ENCODE assay signal across 26 cellular contexts in genomic region chr7:75536940-75537538, GRCh38. TPM values are rescaled to one million over a fixed set of nuclear protein-coding genes. Genes with fewer than 3 reads are reported as not detected.
"Had no signal": no experiment of that assay in that cellular context is flagged by ENCODE, and none has a peak within 500 bp of the region (broad histone marks: within the 10 kb centered on the region; RNA-seq: fewer than 3 reads in every experiment).

No MANE protein-coding gene starts in this region.

- H3K4me1 ChIP-seq: ascending aorta, left ventricle myocardium inferior, right lobe of liver, testis had no signal

- H3K27me3 ChIP-seq: ascending aorta, brain microvascular endothelial cell, right lobe of liver, testis had no signal

- H3K9me3 ChIP-seq: ascending aorta, left ventricle myocardium inferior, right lobe of liver, testis had no signal

- ATAC-seq: activated naive CD4-positive, alpha-beta T cell treated with anti-CD3 and anti-CD28 coated beads, Interleukin-2, amount 50 U/mL, for 72 hours; natural killer cell; right lobe of liver; stimulated activated naive B cell treated with anti-CD40 and anti-IgM and Interleukin-4, amounts not matched to agents 10 μg/mL and 1 μg/mL and 100 μg/mL, for 72 hours had no signal

- H3K9me3 Mint-ChIP-seq: activated naive CD4-positive, alpha-beta T cell treated with anti-CD3 and anti-CD28 coated beads, Interleukin-2, amount 50 U/mL, for 72 hours; natural killer cell; stimulated activated naive B cell treated with anti-CD40 and anti-IgM and Interleukin-4, amounts not matched to agents 10 μg/mL and 1 μg/mL and 100 μg/mL, for 72 hours had no signal

- H3K27ac Mint-ChIP-seq: activated naive CD4-positive, alpha-beta T cell treated with anti-CD3 and anti-CD28 coated beads, Interleukin-2, amount 50 U/mL, for 72 hours; natural killer cell; stimulated activated naive B cell treated with anti-CD40 and anti-IgM and Interleukin-4, amounts not matched to agents 10 μg/mL and 1 μg/mL and 100 μg/mL, for 72 hours had no signal

- H3K36me3 Mint-ChIP-seq: activated naive CD4-positive, alpha-beta T cell treated with anti-CD3 and anti-CD28 coated beads, Interleukin-2, amount 50 U/mL, for 72 hours; natural killer cell had no signal

- DNase-seq: activated CD4-positive, alpha-beta T cell treated with anti-CD3 and anti-CD28 coated beads for 1 hour; activated CD4-positive, alpha-beta T cell treated with anti-CD3 and anti-CD28 coated beads, Interleukin-2, amount 50 U/mL, for 1 hour; brain microvascular endothelial cell; caudate nucleus; erythroblast; foreskin fibroblast; left ventricle myocardium inferior; midbrain; natural killer cell; stimulated activated CD4-positive, alpha-beta T cell treated with anti-CD3 and anti-CD28 coated beads, Interleukin-15, amount 100 ng/mL, for 24 hours; stimulated activated naive B cell treated with anti-CD40 and anti-IgM and Interleukin-4, amounts not matched to agents 10 μg/mL and 1 μg/mL and 100 μg/mL, for 72 hours; T-helper 9 cell; trophoblast cell had no signal

- H3K27ac ChIP-seq: ascending aorta, brain microvascular endothelial cell, left ventricle myocardium inferior, right lobe of liver, testis had no signal

- H3K4me1 Mint-ChIP-seq: natural killer cell had no signal

- H3K27me3 Mint-ChIP-seq: stimulated activated naive B cell treated with anti-CD40 and anti-IgM and Interleukin-4, amounts not matched to agents 10 μg/mL and 1 μg/mL and 100 μg/mL, for 72 hours had no signal

- H3K4me3 Mint-ChIP-seq: natural killer cell; stimulated activated naive B cell treated with anti-CD40 and anti-IgM and Interleukin-4, amounts not matched to agents 10 μg/mL and 1 μg/mL and 100 μg/mL, for 72 hours had no signal

- H3K4me3 ChIP-seq: ascending aorta, left ventricle myocardium inferior, right lobe of liver, smooth muscle cell, testis had no signal

- H3K36me3 ChIP-seq: brain microvascular endothelial cell had no signal

RNA-seq across cellular contexts. Expression of gene SPDYE5, which starts 44.9 kb away (rescaled TPM):
- total RNA-seq: activated CD8-positive, alpha-beta memory T cell treated with anti-CD3 and anti-CD28 coated beads for 36 hours; activated naive CD4-positive, alpha-beta T cell treated with anti-CD3 and anti-CD28 coated beads, Interleukin-2, amount 50 U/mL, for 72 hours; ascending aorta; fibroblast of lung; glomerular endothelial cell; kidney epithelial cell; left ventricle myocardium inferior; lung microvascular endothelial cell; osteocyte; pulmonary artery endothelial cell; right lobe of liver; smooth muscle cell; T-helper 1 cell treated with Interleukin-12 subunit alpha and Interleukin-12 subunit beta and Interleukin-4 antibody, amounts not matched to agents 30 ng/mL and 1 ng/mL, for 36 hours had no signal
